ENCODE assay signal across 8 cellular contexts in genomic region chr17:58249270-58250133, GRCh38. TPM values are rescaled to one million over a fixed set of nuclear protein-coding genes. Genes with fewer than 3 reads are reported as not detected.
DNase-seq lines count a peak whose midpoint lies in the region; ATAC-seq and TF ChIP-seq lines count a peak whose summit lies in the region.

No MANE protein-coding gene starts in this region.

- intact Hi-C loops in right lobe of liver (cut with DNase I): no loop called here

- peak; percentile 67 to 95 (median 94) for TF ChIP-seq CTCF in right lobe of liver (IDR thresholded peaks at IDR 0.05)

- no peak for TF ChIP-seq POLR2A in right lobe of liver (IDR thresholded peaks at IDR 0.05)

- H3K27ac ChIP-seq in right lobe of liver: no peak overlapping the region

- no peaks in the 10 kb centered on the region for H3K36me3 ChIP-seq in right lobe of liver

- ATAC-seq in HG02610 (IDR thresholded peaks at IDR 0.05; ENCODE audit: unreplicated experiment) (peak; percentile 68), right lobe of liver (peak; percentile 89 to 96 (median 93)), GM18520 (IDR thresholded peaks at IDR 0.05; ENCODE audit: unreplicated experiment) (no peak)

- H3K9me3 ChIP-seq in right lobe of liver: no peaks in the 10 kb centered on the region

- peaks cover 0 to 5% (median 1%) of the 10 kb centered on the region in 4 donors for H3K4me1 ChIP-seq in right lobe of liver

- no peaks in the 10 kb centered on the region for H3K27me3 ChIP-seq in right lobe of liver

- peak overlapping the region; percentile 26 to 32 (median 30) for H3K4me3 ChIP-seq in right lobe of liver

- DNase-seq in DMS 273 (lab: John Stamatoyannopoulos, UW; ENCODE audit: unreplicated experiment): peak; percentile 87
- peak; percentile 69 for DNase-seq in NCI-H2196 treated with DMSO at 0.1 percent for 48 hours (lab: John Stamatoyannopoulos, UW; ENCODE audit: unreplicated experiment)
- peak; percentile 72 for DNase-seq in activated CD4-positive, alpha-beta T cell treated with anti-CD3 and anti-CD28 coated beads, Interleukin-2, amount 50 U/mL, for 1 hour
- DNase-seq in dermis microvascular lymphatic vessel endothelial cell (ENCODE audit: low read depth in 2 of 2): peak; percentile 7 to 43
- peak; percentile 65 to 74 (median 73) for DNase-seq in right lobe of liver
- peak; percentile 84 for DNase-seq in stimulated activated CD4-positive, alpha-beta T cell treated with anti-CD3 and anti-CD28 coated beads, Interleukin-4, amount 100 ng/mL, for 24 hours

- 15% methylated on average over 16 of the region's 57 CpGs for WGBS in right lobe of liver (ENCODE audit: insufficient coverage, low coverage, low lambda C conversion rate, missing lambda C conversion rate)

RNA-seq across cellular contexts. Expression of gene LPO, which starts 11.1 kb away (rescaled TPM):
- not detected in 2 replicates for total RNA-seq in dermis microvascular lymphatic vessel endothelial cell
- total RNA-seq in right lobe of liver: not detected

RNA-seq across cellular contexts. Expression of gene MKS1, which starts 30.4 kb away (rescaled TPM):
- total RNA-seq in dermis microvascular lymphatic vessel endothelial cell: 11.8 and 12.7 TPM in 2 replicates
- total RNA-seq in right lobe of liver: 1 to 10 TPM; 3.3 to 9.2 (median 7.2) TPM

RNA-seq across cellular contexts. Expression of gene MPO, which starts 31.2 kb away (rescaled TPM):
- total RNA-seq in dermis microvascular lymphatic vessel endothelial cell (under 0.01 TPM in 1 of 2 replicates, not detected in the other), right lobe of liver (1 to 10 TPM in 2 of 6 experiments, under 1 TPM in 2, not detected in 2; 0.26 to 4.2 (median 1.9) TPM)

RNA-seq across cellular contexts. Expression of gene EPX, which starts 57.0 kb away (rescaled TPM):
- total RNA-seq in dermis microvascular lymphatic vessel endothelial cell (not detected in 2 replicates), right lobe of liver (under 1 TPM in 1 of 6 experiments, not detected in 5; 0.07 TPM)

Comparison
In these comparisons a context has a peak if more than half of its experiments do, and no peak if none do; other contexts are left out.
1. DNase-seq: peak in every context shown above with its lines; median percentile 87 in DMS 273; 84 in stimulated activated CD4-positive, alpha-beta T cell treated with anti-CD3 and anti-CD28 coated beads, Interleukin-4, amount 100 ng/mL, for 24 hours; 73 in right lobe of liver; 72 in activated CD4-positive, alpha-beta T cell treated with anti-CD3 and anti-CD28 coated beads, Interleukin-2, amount 50 U/mL, for 1 hour; 69 in NCI-H2196 treated with DMSO at 0.1 percent for 48 hours; 25 in dermis microvascular lymphatic vessel endothelial cell.